In the genomic region with DNA sequence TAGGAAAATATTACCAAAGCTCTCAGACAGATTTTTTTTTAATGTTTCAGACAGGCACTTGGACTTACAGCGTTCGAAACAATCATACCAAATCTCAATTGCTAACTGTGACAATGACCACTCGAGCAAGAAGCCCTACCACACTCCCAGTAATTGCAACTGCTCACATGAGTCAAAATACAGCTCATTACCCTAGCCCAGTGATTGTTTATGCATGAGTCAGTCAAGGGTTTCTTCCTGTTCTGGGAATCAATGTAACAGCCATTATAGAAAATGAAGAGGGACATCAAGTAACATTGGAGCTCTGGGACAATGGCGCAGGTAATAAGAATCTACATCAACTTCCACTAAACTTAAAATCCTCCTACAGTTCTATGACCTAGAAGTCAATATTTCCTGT, we compare ENCODE assay signal across 11 cellular contexts. TPM values are rescaled to one million over a fixed set of nuclear protein-coding genes. Genes with fewer than 3 reads are reported as not detected.
A peak's percentile ranks its signal among the peaks of the same experiment; 100 is the strongest.
DNase-seq lines count a peak whose midpoint lies in the region; ATAC-seq, FAIRE-seq and TF ChIP-seq lines count a peak whose summit lies in the region.
"Had no signal": no experiment of that assay in that cellular context is flagged by ENCODE, and none has a peak within 500 bp of the region (broad histone marks: within the 10 kb centered on the region; RNA-seq: fewer than 3 reads in every experiment).

No MANE protein-coding gene starts in this region.

- dilution Hi-C loops in keratinocyte (cut with MboI; ENCODE audit: extremely low pct_ligation_motif_present, low sequenced_read_pairs): no loop called here

- no peaks in the 10 kb centered on the region for H3K9me1 ChIP-seq in keratinocyte (ENCODE audit: control insufficient read depth, extremely low read depth, insufficient read depth, low read length)

- H3K36me3 ChIP-seq in keratinocyte (ENCODE audit: control insufficient read depth in 2 of 2, extremely low read depth in 1 of 2, insufficient read depth in 2 of 2, low read length in 2 of 2) (no peaks in the 10 kb centered on the region), gastrocnemius medialis (no peaks in the 10 kb centered on the region)
- H3K36me3 ChIP-seq: vagina had no signal

- no peak overlapping the region for H2AFZ ChIP-seq in keratinocyte (ENCODE audit: control insufficient read depth, low read length)

- DNase-seq in AG20443 (ENCODE audit: low spot score) (peak; percentile 67), LoVo (ENCODE audit: low spot score) (peak; percentile 7), amniotic stem cell (lab: John Stamatoyannopoulos, UW) (peak; percentile 31), keratinocyte (ENCODE audit: low read depth, low spot score) (no peak), gastrocnemius medialis (no peak), GOT3 (lab: John Stamatoyannopoulos, UW) (no peak)
- DNase-seq: midbrain, NCI-H146 had no signal

- intact Hi-C loops in gastrocnemius medialis (cut with DNase I; ENCODE audit: low total_unique reads): no loop called here

- no peak for TF ChIP-seq CTCF in keratinocyte (optimal IDR thresholded peaks at IDR 0.05 in 1 of 3, IDR thresholded peaks at IDR 0.05 in 1 of 3, conservative IDR thresholded peaks at IDR 0.05 in 1 of 3; ENCODE audit: extremely low read depth in 1 of 3, insufficient read depth in 2 of 3, low read length in 3 of 3)
- TF ChIP-seq CTCF in gastrocnemius medialis (IDR thresholded peaks at IDR 0.05 in 4 of 5, conservative IDR thresholded peaks at IDR 0.05 in 1 of 5): no peak

- TF ChIP-seq POLR2A in gastrocnemius medialis (IDR thresholded peaks at IDR 0.05): no peak

- peak overlapping the region; percentile 17 for H3K4me2 ChIP-seq in keratinocyte (ENCODE audit: control insufficient read depth, extremely low read depth, insufficient read depth, low read depth, low read length)

- H3K4me1 ChIP-seq in keratinocyte (ENCODE audit: control insufficient read depth, extremely low read depth, insufficient read depth, low read length) (peaks cover 6% of the 10 kb centered on the region), gastrocnemius medialis (no peaks in the 10 kb centered on the region)
- H3K4me1 ChIP-seq: vagina had no signal

- in situ Hi-C loops in gastrocnemius medialis (cut with MboI; ENCODE audit: low sequenced_read_pairs in 4 of 4): no loop called here

- H4K20me1 ChIP-seq in keratinocyte (ENCODE audit: control insufficient read depth, extremely low read depth, insufficient read depth, low read length): no peaks in the 10 kb centered on the region

- H3K27ac ChIP-seq in keratinocyte (ENCODE audit: control insufficient read depth, insufficient read depth, low read length) (no peak overlapping the region), gastrocnemius medialis (no peak overlapping the region)
- H3K27ac ChIP-seq: vagina had no signal

- no peaks in the 10 kb centered on the region for H3K79me2 ChIP-seq in keratinocyte (ENCODE audit: control insufficient read depth, insufficient read depth, low read length)

- FAIRE-seq in keratinocyte (lab: Jason Lieb, UNC): peak; percentile 93

- no peaks in the 10 kb centered on the region for H3K9me3 ChIP-seq in keratinocyte (ENCODE audit: control insufficient read depth, low read depth, low read length)
- no peaks in the 10 kb centered on the region for H3K9me3 ChIP-seq in gastrocnemius medialis
- H3K9me3 ChIP-seq: vagina had no signal

- H3K9ac ChIP-seq in keratinocyte (ENCODE audit: control insufficient read depth, extremely low read depth, insufficient read depth, low read length): no peak overlapping the region

- no peak overlapping the region for H3K4me3 ChIP-seq in keratinocyte (ENCODE audit: control insufficient read depth in 2 of 3, extremely low read depth in 1 of 3, insufficient read depth in 2 of 3, low read depth in 1 of 3, low read length in 3 of 3)
- H3K4me3 ChIP-seq in gastrocnemius medialis: no peak overlapping the region
- H3K4me3 ChIP-seq: vagina had no signal

- ATAC-seq in HG02798 (IDR thresholded peaks at IDR 0.05; ENCODE audit: poor library complexity, unreplicated experiment): no peak
- ATAC-seq in HG02981 (IDR thresholded peaks at IDR 0.05; ENCODE audit: unreplicated experiment): no peak
- no peak for ATAC-seq in gastrocnemius medialis

- H3K27me3 ChIP-seq in keratinocyte (ENCODE audit: control insufficient read depth, extremely low read depth, insufficient read depth, low read length): no peaks in the 10 kb centered on the region
- no peaks in the 10 kb centered on the region for H3K27me3 ChIP-seq in gastrocnemius medialis
- H3K27me3 ChIP-seq: vagina had no signal

RNA-seq across cellular contexts. Expression of a gene that starts 56.1 kb away (rescaled TPM):
- 49.4 to 77.1 TPM (median 50.9 TPM) in 3 replicates for polyA plus RNA-seq in keratinocyte
- polyA plus RNA-seq in keratinocyte (2011; ENCODE audit: low read depth): 141 TPM
- 42.9 and 90.5 TPM in 2 replicates for polyA plus RNA-seq in keratinocyte (2011; cell fraction: cytosol; rRNA removed)
- 30.0 and 35.0 TPM in 2 replicates for polyA plus RNA-seq in keratinocyte (2011; cell fraction: nucleus; rRNA removed)
- polyA plus RNA-seq in keratinocyte (2012; ENCODE audit: low replicate concordance): 56.7 and 64.8 TPM in 2 replicates
- 20.1 to 50.5 TPM (median 38.1 TPM) in 3 replicates for polyA minus RNA-seq in keratinocyte
- 20.7 TPM for polyA minus RNA-seq in keratinocyte (2011; cell fraction: cytosol; rRNA and poly(A)+ RNA removed)
- polyA minus RNA-seq in keratinocyte (2011; cell fraction: nucleus; rRNA and poly(A)+ RNA removed): 12.0 and 33.1 TPM in 2 replicates
- total RNA-seq in gastrocnemius medialis: 100 to 1,000 TPM in 2 of 4 donors, 10 to 100 TPM in 2; 76.6 to 168 (median 112) TPM

Comparison
In these comparisons a context has a peak if more than half of its experiments do, and no peak if none do; other contexts are left out.
1. DNase-seq: peak in AG20443 (single experiment), LoVo (single experiment) and amniotic stem cell (single experiment); none in keratinocyte (single experiment), gastrocnemius medialis (0 of 2) and GOT3 (single experiment).